In the genomic region with DNA sequence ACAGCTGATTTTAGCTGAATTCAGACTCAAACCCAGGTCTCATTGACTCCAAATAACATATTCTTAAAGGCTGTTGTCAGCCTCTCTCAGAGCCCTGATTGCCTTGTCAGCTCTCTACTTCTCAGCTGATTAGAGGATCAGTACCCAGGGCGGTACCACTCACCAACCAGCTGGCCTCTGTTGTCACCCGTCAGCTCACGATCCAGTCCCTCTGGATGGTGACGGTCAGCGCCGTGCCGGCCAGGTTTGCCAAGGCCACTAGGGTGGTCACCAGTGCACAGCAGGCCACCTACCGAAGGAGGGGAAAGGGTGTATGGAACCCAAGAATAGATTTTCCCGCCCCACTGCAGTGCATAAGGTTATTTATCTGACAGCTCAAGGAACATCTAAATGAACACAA, we compare ENCODE assay signal across 35 cellular contexts.
"Had no signal": no experiment of that assay in that cellular context is flagged by ENCODE, and none has a peak within 500 bp of the region (broad histone marks: within the 10 kb centered on the region; RNA-seq: fewer than 3 reads in every experiment).

No MANE protein-coding gene starts in this region.

- H3K9me3 ChIP-seq: adrenal gland, body of pancreas, colonic mucosa, esophagus muscularis mucosa, gastrocnemius medialis, heart right ventricle had no signal

- H3K27ac Mint-ChIP-seq: activated CD4-positive, alpha-beta memory T cell treated with anti-CD3 and anti-CD28 coated beads for 36 hours; activated CD4-positive, alpha-beta T cell treated with anti-CD3 and anti-CD28 coated beads for 36 hours; activated CD4-positive, alpha-beta T cell treated with anti-CD3 and anti-CD28 coated beads, Interleukin-2, amount 10 ng/mL, durations not matched to agents 24 days and 14 days; activated CD8-positive, alpha-beta memory T cell treated with anti-CD3 and anti-CD28 coated beads, Interleukin-2, amount 10 ng/mL, durations not matched to agents 7 days and 5 days; activated CD8-positive, alpha-beta T cell treated with anti-CD3 and anti-CD28 coated beads, Interleukin-2, amount 10 ng/mL, durations not matched to agents 7 days and 5 days; activated naive CD4-positive, alpha-beta T cell treated with anti-CD3 and anti-CD28 coated beads for 36 hours; activated naive CD4-positive, alpha-beta T cell treated with anti-CD3 and anti-CD28 coated beads, Interleukin-2, amount 50 U/mL, for 24 hours; activated naive CD8-positive, alpha-beta T cell treated with anti-CD3 and anti-CD28 coated beads for 36 hours; activated naive CD8-positive, alpha-beta T cell treated with anti-CD3 and anti-CD28 coated beads, Interleukin-2, amount 50 U/mL, for 24 hours; activated T-helper 1 cell treated with anti-CD3 and anti-CD28 coated beads, Interleukin-12 subunit alpha, Interleukin-12 subunit beta, Interleukin-2, Interleukin-4 antibody, amounts not matched to agents 30 ng/mL and 10 ng/mL and 1 ng/mL, durations not matched to agents 14 hours and 24 hours and 36 hours; activated T-helper 2 cell treated with anti-CD3 and anti-CD28 coated beads, Interferon-gamma antibody, Interleukin-2, Interleukin-4, amounts not matched to agents 10 μg/mL and 5 μg/mL and 100 μg/mL, durations not matched to agents 14 hours and 24 hours and 36 hours; effector memory CD8-positive, alpha-beta T cell; T-helper 17 cell; T-helper 2 cell treated with Interferon-gamma antibody and Interleukin-4, amounts not matched to agents 5 μg/mL and 100 μg/mL, for 36 hours had no signal

- DNase-seq: activated CD4-positive, alpha-beta memory T cell treated with anti-CD3 and anti-CD28 coated beads for 36 hours; activated CD4-positive, alpha-beta T cell treated with anti-CD3 and anti-CD28 coated beads for 36 hours; activated CD4-positive, alpha-beta T cell treated with anti-CD3 and anti-CD28 coated beads, Interleukin-2, amount 10 ng/mL, durations not matched to agents 24 days and 14 days; activated CD4-positive, CD25-positive, alpha-beta regulatory T cell; activated CD4-positive, CD25-positive, alpha-beta regulatory T cell treated with anti-CD3 and anti-CD28 coated beads, Interleukin-2, amount 50 U/mL, for 72 hours; activated CD8-positive, alpha-beta memory T cell treated with anti-CD3 and anti-CD28 coated beads, Interleukin-2, amount 10 ng/mL, durations not matched to agents 7 days and 5 days; activated CD8-positive, alpha-beta memory T cell treated with anti-CD3 and anti-CD28 coated beads, Interleukin-2, amount 50 U/mL, for 4 hours; activated CD8-positive, alpha-beta T cell treated with anti-CD3 and anti-CD28 coated beads, Interleukin-2, amount 10 ng/mL, durations not matched to agents 7 days and 5 days; activated effector memory CD4-positive, alpha-beta T cell treated with anti-CD3 and anti-CD28 coated beads, Interleukin-2, amount 50 U/mL, for 16 hours; activated naive CD4-positive, alpha-beta T cell treated with anti-CD3 and anti-CD28 coated beads for 36 hours; activated naive CD8-positive, alpha-beta T cell treated with anti-CD3 and anti-CD28 coated beads for 36 hours; activated naive CD8-positive, alpha-beta T cell treated with anti-CD3 and anti-CD28 coated beads, Interleukin-2, amount 50 U/mL, for 24 hours; activated T-cell treated with anti-CD3 and anti-CD28 coated beads, Interleukin-2, amount 50 U/mL, for 1 hour; activated T-cell treated with anti-CD3 and anti-CD28 coated beads, Interleukin-2, amount 50 U/mL, for 48 hours; adrenal gland; aorta; body of pancreas; central memory CD4-positive, alpha-beta T cell; cerebellar nuclear complex; colonic mucosa; dermis blood vessel endothelial cell; effector CD4-positive, alpha-beta T cell; effector memory CD8-positive, alpha-beta T cell; erythroblast; foreskin keratinocyte; gastrocnemius medialis; heart right ventricle; T-helper 1 cell; T-helper 17 cell; T1000 had no signal

- H3K27me3 ChIP-seq: adrenal gland, body of pancreas, colonic mucosa, esophagus muscularis mucosa, foreskin keratinocyte, gastrocnemius medialis, heart right ventricle had no signal

- H3K4me3 Mint-ChIP-seq: activated CD4-positive, alpha-beta memory T cell treated with anti-CD3 and anti-CD28 coated beads for 36 hours; activated CD4-positive, alpha-beta T cell treated with anti-CD3 and anti-CD28 coated beads for 36 hours; activated CD4-positive, alpha-beta T cell treated with anti-CD3 and anti-CD28 coated beads, Interleukin-2, amount 10 ng/mL, durations not matched to agents 24 days and 14 days; activated CD8-positive, alpha-beta memory T cell treated with anti-CD3 and anti-CD28 coated beads, Interleukin-2, amount 10 ng/mL, durations not matched to agents 7 days and 5 days; activated CD8-positive, alpha-beta T cell treated with anti-CD3 and anti-CD28 coated beads, Interleukin-2, amount 10 ng/mL, durations not matched to agents 7 days and 5 days; activated naive CD4-positive, alpha-beta T cell treated with anti-CD3 and anti-CD28 coated beads for 36 hours; activated naive CD4-positive, alpha-beta T cell treated with anti-CD3 and anti-CD28 coated beads, Interleukin-2, amount 50 U/mL, for 24 hours; activated naive CD8-positive, alpha-beta T cell treated with anti-CD3 and anti-CD28 coated beads for 36 hours; activated naive CD8-positive, alpha-beta T cell treated with anti-CD3 and anti-CD28 coated beads, Interleukin-2, amount 50 U/mL, for 24 hours; activated T-helper 1 cell treated with anti-CD3 and anti-CD28 coated beads, Interleukin-12 subunit alpha, Interleukin-12 subunit beta, Interleukin-2, Interleukin-4 antibody, amounts not matched to agents 30 ng/mL and 10 ng/mL and 1 ng/mL, durations not matched to agents 14 hours and 24 hours and 36 hours; effector memory CD8-positive, alpha-beta T cell; T-helper 17 cell; T-helper 2 cell treated with Interferon-gamma antibody and Interleukin-4, amounts not matched to agents 5 μg/mL and 100 μg/mL, for 36 hours had no signal

- H3K4me1 Mint-ChIP-seq: activated CD4-positive, alpha-beta T cell treated with anti-CD3 and anti-CD28 coated beads for 36 hours; activated naive CD4-positive, alpha-beta T cell treated with anti-CD3 and anti-CD28 coated beads, Interleukin-2, amount 50 U/mL, for 24 hours; T-helper 17 cell had no signal

- H3K4me3 ChIP-seq: adrenal gland, body of pancreas, colonic mucosa, esophagus muscularis mucosa, gastrocnemius medialis, heart right ventricle had no signal

- H3K27ac ChIP-seq: adrenal gland, body of pancreas, colonic mucosa, esophagus muscularis mucosa, foreskin keratinocyte, gastrocnemius medialis, heart right ventricle had no signal

- ATAC-seq: activated CD4-positive, alpha-beta T cell treated with anti-CD3 and anti-CD28 coated beads for 36 hours; activated CD8-positive, alpha-beta memory T cell treated with anti-CD3 and anti-CD28 coated beads, Interleukin-2, amount 10 ng/mL, durations not matched to agents 7 days and 5 days; activated CD8-positive, alpha-beta T cell treated with anti-CD3 and anti-CD28 coated beads, Interleukin-2, amount 10 ng/mL, durations not matched to agents 7 days and 5 days; activated naive CD8-positive, alpha-beta T cell treated with anti-CD3 and anti-CD28 coated beads, Interleukin-2, amount 50 U/mL, for 24 hours; body of pancreas; effector memory CD8-positive, alpha-beta T cell; foreskin keratinocyte; gastrocnemius medialis; T-helper 17 cell had no signal

- H3K9me3 Mint-ChIP-seq: activated CD4-positive, alpha-beta memory T cell treated with anti-CD3 and anti-CD28 coated beads for 36 hours; activated CD4-positive, alpha-beta T cell treated with anti-CD3 and anti-CD28 coated beads, Interleukin-2, amount 10 ng/mL, durations not matched to agents 24 days and 14 days; activated naive CD4-positive, alpha-beta T cell treated with anti-CD3 and anti-CD28 coated beads for 36 hours; activated naive CD4-positive, alpha-beta T cell treated with anti-CD3 and anti-CD28 coated beads, Interleukin-2, amount 50 U/mL, for 24 hours; activated naive CD8-positive, alpha-beta T cell treated with anti-CD3 and anti-CD28 coated beads for 36 hours; activated T-helper 1 cell treated with anti-CD3 and anti-CD28 coated beads, Interleukin-12 subunit alpha, Interleukin-12 subunit beta, Interleukin-2, Interleukin-4 antibody, amounts not matched to agents 30 ng/mL and 10 ng/mL and 1 ng/mL, durations not matched to agents 14 hours and 24 hours and 36 hours; activated T-helper 2 cell treated with anti-CD3 and anti-CD28 coated beads, Interferon-gamma antibody, Interleukin-2, Interleukin-4, amounts not matched to agents 10 μg/mL and 5 μg/mL and 100 μg/mL, durations not matched to agents 14 hours and 24 hours and 36 hours; T-helper 2 cell treated with Interferon-gamma antibody and Interleukin-4, amounts not matched to agents 5 μg/mL and 100 μg/mL, for 36 hours had no signal

- H3K27me3 Mint-ChIP-seq: activated CD4-positive, alpha-beta memory T cell treated with anti-CD3 and anti-CD28 coated beads for 36 hours; activated CD4-positive, alpha-beta T cell treated with anti-CD3 and anti-CD28 coated beads for 36 hours; activated CD4-positive, alpha-beta T cell treated with anti-CD3 and anti-CD28 coated beads, Interleukin-2, amount 10 ng/mL, durations not matched to agents 24 days and 14 days; activated naive CD4-positive, alpha-beta T cell treated with anti-CD3 and anti-CD28 coated beads, Interleukin-2, amount 50 U/mL, for 24 hours; activated naive CD8-positive, alpha-beta T cell treated with anti-CD3 and anti-CD28 coated beads for 36 hours; activated naive CD8-positive, alpha-beta T cell treated with anti-CD3 and anti-CD28 coated beads, Interleukin-2, amount 50 U/mL, for 24 hours; effector memory CD8-positive, alpha-beta T cell; T-helper 17 cell had no signal

- H3K4me1 ChIP-seq: adrenal gland, body of pancreas, colonic mucosa, esophagus muscularis mucosa, foreskin keratinocyte had no signal
